In genomic region chr5:180297587-180298282, GRCh38 we compare ENCODE assay signal across 2 cellular contexts.
TF ChIP-seq lines count a peak whose summit lies in the region.

No MANE protein-coding gene starts in this region.

TF ChIP-seq in K562, 482 proteins besides CTCF, POLR2A, EP300 and RAD21 (continued from another document):
- TF ChIP-seq CBFA2T3 (IDR thresholded peaks at IDR 0.05) (0 out of 2 replicates have a peak, but pooled peaks have one; percentile 6), MIER1 (IDR thresholded peaks at IDR 0.05; ENCODE audit: low read depth) (no peak), CEBPG (CRISPR knock-in tag; IDR thresholded peaks at IDR 0.05) (no peak), CEBPG (tag; conservative IDR thresholded peaks at IDR 0.05 in 1 of 2, IDR thresholded peaks at IDR 0.05 in 1 of 2) (0 out of 4 replicates have a peak, but pooled peaks of 1 of the 2 experiments have one; percentile 12), HNRNPH1 (optimal IDR thresholded peaks at IDR 0.05; ENCODE audit: low read depth, low read length) (no peak), MBD2 (IDR thresholded peaks at IDR 0.05; ENCODE audit: borderline replicate concordance, low read depth) (no peak), HNRNPLL (IDR thresholded peaks at IDR 0.05; ENCODE audit: low read depth, low read length, poor library complexity, severe bottlenecking) (no peak), MCM7 (IDR thresholded peaks at IDR 0.05) (no peak), C11orf30 (IDR thresholded peaks at IDR 0.05; ENCODE audit: low read depth) (no peak), ZNF174 (CRISPR knock-in tag; IDR thresholded peaks at IDR 0.05) (no peak), ZNF347 (CRISPR knock-in tag; IDR thresholded peaks at IDR 0.05; ENCODE audit: low read depth) (no peak), XRCC3 (IDR thresholded peaks at IDR 0.05) (no peak), ZNF197 (CRISPR knock-in tag; IDR thresholded peaks at IDR 0.05; ENCODE audit: low read depth) (no peak), ARID3B (CRISPR knock-in tag; IDR thresholded peaks at IDR 0.05; ENCODE audit: borderline replicate concordance) (no peak), CBX5 (IDR thresholded peaks at IDR 0.05; ENCODE audit: borderline replicate concordance, low read depth) (no peak), VEZF1 (CRISPR knock-in tag; IDR thresholded peaks at IDR 0.05) (no peak), SIRT6 (IDR thresholded peaks at IDR 0.05; ENCODE audit: low read depth, low read length) (no peak), ZNF57 (CRISPR knock-in tag; IDR thresholded peaks at IDR 0.05) (no peak), CEBPB (tag; IDR thresholded peaks at IDR 0.05) (peak; percentile 77)

TF ChIP-seq in liver, 16 proteins besides CTCF, POLR2A, EP300 and RAD21 (continued from another document):
- TF ChIP-seq MAX (IDR thresholded peaks at IDR 0.05) (no peak), HNF4G (IDR thresholded peaks at IDR 0.05) (no peak), FOXA1 (IDR thresholded peaks at IDR 0.05) (no peak), ZBTB33 (IDR thresholded peaks at IDR 0.05) (no peak), JUND (IDR thresholded peaks at IDR 0.05) (no peak), RXRA (IDR thresholded peaks at IDR 0.05) (no peak)
